8 cellular contexts compared by ENCODE assay signal in the genomic region with DNA sequence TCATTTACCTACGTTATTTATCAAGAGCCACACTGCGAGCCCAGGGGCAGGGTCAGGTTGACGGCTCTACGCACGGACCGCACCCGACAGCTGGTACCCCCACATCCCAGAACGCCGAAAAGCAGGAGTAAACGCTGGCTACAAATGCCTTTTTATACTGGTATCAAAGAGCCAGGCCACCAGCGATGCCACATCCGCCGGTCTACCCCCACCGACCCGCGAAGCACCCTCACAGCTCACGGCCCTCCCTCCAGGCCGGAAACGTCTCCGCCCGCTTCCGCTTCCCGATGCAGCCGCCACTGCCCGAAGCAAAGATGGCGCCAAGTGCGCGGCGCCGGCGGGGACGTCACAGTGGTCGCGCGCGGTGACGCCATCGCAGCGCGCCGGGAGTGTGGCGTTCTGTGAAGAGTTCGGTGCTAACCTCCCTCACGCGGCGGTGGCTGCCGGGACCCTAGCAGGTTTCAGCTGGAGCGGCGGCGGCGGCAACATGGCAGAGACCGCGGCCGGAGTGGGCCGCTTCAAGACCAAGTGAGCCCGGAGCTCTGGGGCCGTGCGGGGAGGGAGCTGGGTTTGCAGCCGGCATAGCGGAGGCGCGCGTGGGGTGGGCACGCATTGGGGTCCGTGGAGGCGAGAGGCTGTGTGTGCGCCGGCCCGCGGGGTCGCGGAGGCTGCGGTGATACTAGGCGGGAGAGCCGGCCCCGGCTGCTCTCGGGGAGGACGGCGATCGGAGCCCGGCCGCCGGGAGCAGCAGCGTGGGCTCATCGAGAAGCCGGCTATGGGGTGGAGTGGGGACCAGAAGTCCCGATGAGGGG. TPM values are rescaled to one million over a fixed set of nuclear protein-coding genes. Genes with fewer than 3 reads are reported as not detected.
A peak's percentile ranks its signal among the peaks of the same experiment; 100 is the strongest.
DNase-seq lines count a peak whose midpoint lies in the region; ATAC-seq and TF ChIP-seq lines count a peak whose summit lies in the region.

A gene (plus strand): TSS at position 376 of the 812 bp plus-strand sequence. CDS start 112 bp downstream, at position 488.

- ATAC-seq in HG02798 (IDR thresholded peaks at IDR 0.05; ENCODE audit: poor library complexity, unreplicated experiment): peak; percentile 91
- ATAC-seq in heart right ventricle: peak; percentile 87 to 97 (median 96)
- peak; percentile 93 to 97 for ATAC-seq in upper lobe of left lung (ENCODE audit: low FRiP score in 2 of 2)

- H3K9me3 ChIP-seq in heart right ventricle (no peaks in the 10 kb centered on the region), upper lobe of left lung (no peaks in the 10 kb centered on the region)

- H3K4me3 ChIP-seq in heart right ventricle (peak within 1 kb of the TSS; percentile 78 to 100 (median 91)), upper lobe of left lung (peak within 1 kb of the TSS; percentile 84 to 100 (median 98))

- WGBS in heart right ventricle, 2 donors: 0% methylated on average over 81 to 87 of the region's 87 CpGs
- 0 to 1% methylated on average over 20 to 73 of the region's 87 CpGs for whole genome bisulfite sequencing in upper lobe of left lung, 2 donors

- peak in 3 of 4 donors; percentile 73 to 97 (median 94) for TF ChIP-seq POLR2A in upper lobe of left lung (IDR thresholded peaks at IDR 0.05)

- TF ChIP-seq CTCF in GM13976 (IDR thresholded peaks at IDR 0.05; ENCODE audit: borderline replicate concordance, control extremely low read depth, extremely low read depth, insufficient read depth, missing control alignments) (no peak), heart right ventricle (IDR thresholded peaks at IDR 0.05) (no peak), upper lobe of left lung (IDR thresholded peaks at IDR 0.05) (peak in 2 of 6 experiments; percentile 36 to 48)

- DNase-seq in GM13976 (ENCODE audit: low spot score): peak; percentile 96
- DNase-seq in NCI-H146 (lab: John Stamatoyannopoulos, UW): peak; percentile 97
- peak; percentile 89 for DNase-seq in amniotic epithelial cell (ENCODE audit: low read depth)
- peak; percentile 93 to 94 for DNase-seq in heart right ventricle
- peak; percentile 98 for DNase-seq in posterior vena cava (ENCODE audit: low spot score)
- peak; percentile 93 to 99 for DNase-seq in upper lobe of left lung

- H3K4me1 ChIP-seq in heart right ventricle (peaks cover 12 to 32% (median 21%) of the 10 kb centered on the region in 9 donors), upper lobe of left lung (peaks cover 18 to 33% (median 24%) of the 10 kb centered on the region in 4 donors)

- TF ChIP-seq EP300 in upper lobe of left lung (IDR thresholded peaks at IDR 0.05): peak in 1 of 4 donors; percentile 81

- peak within 1 kb of the TSS; percentile 62 to 98 (median 88) for H3K27ac ChIP-seq in heart right ventricle
- peak within 1 kb of the TSS; percentile 88 to 94 (median 90) for H3K27ac ChIP-seq in upper lobe of left lung

- intact Hi-C loops in T-helper 1 cell treated with Interleukin-12 subunit alpha and Interleukin-12 subunit beta and Interleukin-4 antibody, amounts not matched to agents 30 ng/mL and 1 ng/mL, for 36 hours (cut with micrococcal nuclease): loop anchor here (1.0 to 2.0 kb wide), 6 partner anchors 8 to 551 kb away; a partner anchor contains a TSS
- intact Hi-C loops in heart right ventricle (cut with DNase I) (no loop called here), posterior vena cava (cut with DNase I) (no loop called here)

- H3K27me3 ChIP-seq in heart right ventricle: peaks cover 0 to 22% (median 10%) of the 10 kb centered on the region in 7 donors
- H3K27me3 ChIP-seq in upper lobe of left lung: no peaks in the 10 kb centered on the region

- in situ Hi-C loops in GM13976 (cut with MboI; ENCODE audit: low sequenced_read_pairs, unreplicated experiment): no loop called here

- H3K36me3 ChIP-seq in heart right ventricle: peaks cover 11 to 32% (median 27%) of the 10 kb centered on the region in 9 donors
- peaks cover 11 to 30% (median 28%) of the 10 kb centered on the region in 4 donors for H3K36me3 ChIP-seq in upper lobe of left lung

RNA-seq across cellular contexts. Expression of the gene that starts here (rescaled TPM):
- 36.2 and 39.6 TPM in 2 replicates for total RNA-seq in T-helper 1 cell treated with Interleukin-12 subunit alpha and Interleukin-12 subunit beta and Interleukin-4 antibody, amounts not matched to agents 30 ng/mL and 1 ng/mL, for 36 hours
- total RNA-seq in heart right ventricle (10 to 100 TPM; 18.5 to 26.7 (median 21.9) TPM), posterior vena cava (10 to 100 TPM; 17.6 to 20.1 TPM), upper lobe of left lung (10 to 100 TPM; 22.0 to 51.6 (median 35.0) TPM)
- 10 to 100 TPM; 57.4 to 71.1 TPM for polyA plus RNA-seq in heart right ventricle

Comparison
In these comparisons a context has a peak if more than half of its experiments do, and no peak if none do; other contexts are left out.
1. Peak in every context shown above with its lines: DNase-seq, ATAC-seq, H3K4me3 ChIP-seq and H3K27ac ChIP-seq.